In the genomic region with DNA sequence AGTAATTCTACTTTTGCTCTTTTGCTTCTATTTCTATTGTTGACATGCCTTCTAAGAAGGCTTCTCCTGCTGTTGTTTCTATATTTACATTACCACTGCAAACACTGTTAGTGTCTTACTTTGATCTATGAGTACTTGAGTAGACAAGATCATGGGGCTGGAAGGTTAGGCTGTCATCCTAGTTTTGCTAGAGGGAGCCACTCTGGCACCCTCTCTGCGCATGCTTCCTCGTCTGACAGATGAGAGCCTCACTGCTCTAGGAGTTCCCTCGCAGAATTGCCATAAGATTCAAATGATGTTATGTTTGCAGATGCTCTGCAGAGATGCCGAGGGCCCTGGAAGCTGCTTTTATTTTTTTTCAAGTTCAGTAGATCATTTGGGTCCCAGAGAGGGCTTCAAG, we compare ENCODE assay signal across 22 cellular contexts.
"Had no signal": no experiment of that assay in that cellular context is flagged by ENCODE, and none has a peak within 500 bp of the region (broad histone marks: within the 10 kb centered on the region; RNA-seq: fewer than 3 reads in every experiment).

No MANE protein-coding gene starts in this region.

- H3K36me3 Mint-ChIP-seq: activated CD8-positive, alpha-beta memory T cell treated with anti-CD3 and anti-CD28 coated beads, Interleukin-2, amount 10 ng/mL, durations not matched to agents 7 days and 5 days; natural killer cell had no signal

- H3K9me3 Mint-ChIP-seq: activated CD8-positive, alpha-beta T cell treated with anti-CD3 and anti-CD28 coated beads for 36 hours; activated naive CD4-positive, alpha-beta T cell treated with anti-CD3 and anti-CD28 coated beads, Interleukin-2, amount 50 U/mL, for 24 hours; endodermal cell; natural killer cell had no signal

- H3K4me1 Mint-ChIP-seq: activated CD8-positive, alpha-beta memory T cell treated with anti-CD3 and anti-CD28 coated beads, Interleukin-2, amount 10 ng/mL, durations not matched to agents 7 days and 5 days; activated naive CD4-positive, alpha-beta T cell treated with anti-CD3 and anti-CD28 coated beads, Interleukin-2, amount 50 U/mL, for 24 hours; natural killer cell had no signal

- H3K27ac Mint-ChIP-seq: activated CD8-positive, alpha-beta memory T cell treated with anti-CD3 and anti-CD28 coated beads, Interleukin-2, amount 10 ng/mL, durations not matched to agents 7 days and 5 days; activated CD8-positive, alpha-beta T cell treated with anti-CD3 and anti-CD28 coated beads for 36 hours; activated naive CD4-positive, alpha-beta T cell treated with anti-CD3 and anti-CD28 coated beads, Interleukin-2, amount 50 U/mL, for 24 hours; endodermal cell; natural killer cell had no signal

- H3K27me3 Mint-ChIP-seq: activated CD8-positive, alpha-beta memory T cell treated with anti-CD3 and anti-CD28 coated beads, Interleukin-2, amount 10 ng/mL, durations not matched to agents 7 days and 5 days; activated CD8-positive, alpha-beta T cell treated with anti-CD3 and anti-CD28 coated beads for 36 hours; activated naive CD4-positive, alpha-beta T cell treated with anti-CD3 and anti-CD28 coated beads, Interleukin-2, amount 50 U/mL, for 24 hours had no signal

- H3K4me3 Mint-ChIP-seq: activated CD8-positive, alpha-beta memory T cell treated with anti-CD3 and anti-CD28 coated beads, Interleukin-2, amount 10 ng/mL, durations not matched to agents 7 days and 5 days; activated CD8-positive, alpha-beta T cell treated with anti-CD3 and anti-CD28 coated beads for 36 hours; activated naive CD4-positive, alpha-beta T cell treated with anti-CD3 and anti-CD28 coated beads, Interleukin-2, amount 50 U/mL, for 24 hours; endodermal cell; natural killer cell had no signal

- DNase-seq: activated CD4-positive, alpha-beta T cell treated with anti-CD3 and anti-CD28 coated beads for 48 hours; activated CD8-positive, alpha-beta memory T cell treated with anti-CD3 and anti-CD28 coated beads, Interleukin-2, amount 10 ng/mL, durations not matched to agents 7 days and 5 days; activated CD8-positive, alpha-beta T cell treated with anti-CD3 and anti-CD28 coated beads for 36 hours; activated effector memory CD4-positive, alpha-beta T cell treated with anti-CD3 and anti-CD28 coated beads, Interleukin-2, amount 50 U/mL, for 16 hours; activated T-cell treated with anti-CD3 and anti-CD28 coated beads for 4 hours; anterior cingulate cortex; body of pancreas; cortex of kidney; endodermal cell; head of caudate nucleus; left ventricle myocardium superior; mammary epithelial cell; midbrain; natural killer cell; ovary; spleen; stimulated activated CD4-positive, alpha-beta T cell treated with anti-CD3 and anti-CD28 coated beads, Interleukin-4, amount 100 ng/mL, for 1 hour; stimulated activated naive CD4-positive, alpha-beta T cell; testis; trophoblast cell; uterus had no signal
